8 cellular contexts compared by ENCODE assay signal in the genomic region with DNA sequence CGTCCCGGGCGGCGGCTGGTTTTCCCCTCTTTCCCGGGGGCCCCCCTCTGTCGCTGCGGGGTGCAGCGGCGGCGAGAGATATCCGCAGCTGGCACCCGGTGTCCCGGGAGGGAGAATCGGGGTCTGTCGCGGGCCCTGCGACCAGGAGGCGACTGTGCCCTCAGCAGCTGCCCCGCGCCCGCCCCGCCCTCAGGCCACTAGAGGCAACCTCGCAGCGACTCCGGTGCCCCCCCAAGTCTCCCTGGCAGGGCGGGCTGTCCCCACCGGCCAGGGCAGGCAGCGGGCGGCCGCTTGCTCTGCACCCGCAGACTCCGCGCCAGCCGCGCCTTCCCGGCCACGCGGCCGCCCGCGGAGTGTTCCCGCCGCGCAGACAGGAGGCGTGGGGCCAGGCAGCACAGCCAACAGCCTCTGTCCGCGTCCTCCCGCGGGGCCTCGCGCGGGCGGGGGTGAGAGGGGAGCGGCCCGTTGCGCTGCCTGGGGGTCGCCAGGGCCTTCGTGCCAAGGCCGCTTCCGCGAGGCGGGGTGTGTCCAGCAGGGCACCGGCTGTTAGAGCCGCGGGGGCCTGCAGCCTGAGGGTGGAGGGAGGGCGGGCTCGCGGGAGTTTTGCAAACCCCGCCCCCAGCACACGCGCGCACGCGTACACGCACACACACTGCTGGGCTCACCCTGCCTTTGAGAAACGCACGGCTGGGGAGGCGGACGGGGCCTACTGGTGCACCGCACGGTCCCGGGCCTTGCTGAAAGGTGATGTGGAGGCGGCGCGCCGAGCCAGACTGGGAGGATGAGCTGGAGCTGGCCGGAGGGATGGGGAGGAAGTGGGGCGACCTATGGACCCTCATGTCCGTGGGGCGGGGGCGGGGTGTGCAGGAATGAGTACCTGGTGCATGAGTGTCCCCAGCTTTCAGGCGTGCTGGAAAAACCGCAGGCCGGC. TPM values are rescaled to one million over a fixed set of nuclear protein-coding genes. Genes with fewer than 3 reads are reported as not detected.
DNase-seq lines count a peak whose midpoint lies in the region; ATAC-seq and TF ChIP-seq lines count a peak whose summit lies in the region.

No MANE protein-coding gene starts in this region.

- peak; percentile 95 for ATAC-seq in CD4-positive, alpha-beta T cell (ENCODE audit: poor library complexity)
- peak; percentile 83 for ATAC-seq in GM19468 (IDR thresholded peaks at IDR 0.05; ENCODE audit: extremely low read depth, unreplicated experiment)

- H3K4me1 ChIP-seq in KMS-11 (ENCODE audit: low read depth, poor library complexity, severe bottlenecking) (peaks cover 19% of the 10 kb centered on the region), esophagus (ENCODE audit: control insufficient read depth in 2 of 2, insufficient read depth in 2 of 2, low read length in 1 of 2) (peaks cover 4 to 19% of the 10 kb centered on the region in 2 donors)

- peak overlapping the region; percentile 47; the same call in 1 of the 2 replicates for H2AFZ ChIP-seq in KMS-11 (ENCODE audit: low read depth)

- intact Hi-C loops in CD4-positive, alpha-beta T cell (cut with DNase I, micrococcal nuclease): loop anchor here in 1 of 2 experiments (10.0 kb wide), 2 partner anchors 191 to 319 kb away; a partner anchor contains a TSS

- no peaks in the 10 kb centered on the region for H3K9me3 ChIP-seq in CD4-positive, alpha-beta T cell (ENCODE audit: control insufficient read depth, low read length)
- H3K9me3 ChIP-seq in esophagus (ENCODE audit: control insufficient read depth in 2 of 2, insufficient read depth in 1 of 2, low read depth in 1 of 2, low read length in 1 of 2): no peaks in the 10 kb centered on the region

- H3K4me1 Mint-ChIP-seq in CD4-positive, alpha-beta T cell (ENCODE audit: low read depth): peaks cover 4% of the 10 kb centered on the region

- no peaks in the 10 kb centered on the region for H3K79me2 ChIP-seq in KMS-11 (ENCODE audit: insufficient read depth, low read depth)

- no peak overlapping the region for H3K27ac ChIP-seq in CD4-positive, alpha-beta T cell (ENCODE audit: low read depth, low read length)
- H3K27ac ChIP-seq in KMS-11 (no peak overlapping the region), esophagus (ENCODE audit: low read depth in 2 of 2, low read length in 1 of 2) (peak overlapping the region; percentile 64 to 65), temporal lobe (ENCODE audit: low read depth, low read length) (peak overlapping the region; percentile 7)

- H3K4me3 ChIP-seq in KMS-11 (IDR thresholded peaks at IDR 0.05; ENCODE audit: insufficient read depth, low read depth, low read length): no peak overlapping the region
- peak overlapping the region; percentile 54 to 62 for H3K4me3 ChIP-seq in esophagus (ENCODE audit: low read depth in 1 of 2, low read length in 2 of 2)

- peak overlapping the region; percentile 30; the same call in 1 of the 2 replicates for H3K4me2 ChIP-seq in KMS-11

- H3K27ac Mint-ChIP-seq in CD4-positive, alpha-beta T cell: peak overlapping the region; percentile 17

- H3K27me3 ChIP-seq in CD4-positive, alpha-beta T cell (ENCODE audit: control insufficient read depth, insufficient read depth, low read length): no peaks in the 10 kb centered on the region
- no peaks in the 10 kb centered on the region for H3K27me3 ChIP-seq in KMS-11 (ENCODE audit: insufficient read depth, low read depth)
- H3K27me3 ChIP-seq in esophagus (ENCODE audit: control insufficient read depth in 1 of 2, insufficient read depth in 2 of 2, low read length in 2 of 2): no peaks in the 10 kb centered on the region

- POLR2A ChIA-PET in CD4-positive, alpha-beta T cell (lab: Charles Lee): interaction anchor here (0.6 to 1.5 kb wide), 5 partner anchors 10 to 206 kb away, joined by 3 to 4 read pairs (median 3); no protein-coding TSS in a partner anchor

- CTCF ChIA-PET in CD4-positive, alpha-beta T cell (lab: Charles Lee): interaction anchor here (1.0 kb wide), 1 partner anchor 84 kb away, joined by 3 read pairs; no protein-coding TSS in a partner anchor

- no peaks in the 10 kb centered on the region for H3K36me3 ChIP-seq in KMS-11 (ENCODE audit: insufficient read depth)
- peaks cover 0 to 13% of the 10 kb centered on the region in 2 donors for H3K36me3 ChIP-seq in esophagus (ENCODE audit: control insufficient read depth in 2 of 2, insufficient read depth in 2 of 2, low read length in 1 of 2)

- no peaks in the 10 kb centered on the region for H3K9me3 Mint-ChIP-seq in CD4-positive, alpha-beta T cell

- peaks cover 20% of the 10 kb centered on the region for H3K36me3 Mint-ChIP-seq in CD4-positive, alpha-beta T cell (ENCODE audit: low read depth)

- H3K4me3 Mint-ChIP-seq in CD4-positive, alpha-beta T cell: peak overlapping the region; percentile 89

- peak overlapping the region; percentile 43; the same call in 1 of the 2 replicates for H3K9ac ChIP-seq in KMS-11

- H3K27me3 Mint-ChIP-seq in CD4-positive, alpha-beta T cell: no peaks in the 10 kb centered on the region

- 11 to 13% methylated on average over 65 to 94 of the region's 94 CpGs for WGBS in esophagus, 2 donors

- DNase-seq in CD4-positive, alpha-beta T cell: peak; percentile 38 to 71 (median 62)
- DNase-seq in activated CD8-positive, alpha-beta memory T cell treated with anti-CD3 and anti-CD28 coated beads, Interleukin-2, amount 50 U/mL, for 24 hours (ENCODE audit: extremely low read depth): peak; percentile 21
- peak in 51 of 56 donors; percentile 19 to 84 (median 63) for DNase-seq in nucleus accumbens (lab: John Stamatoyannopoulos, UW)
- DNase-seq in NCI-H146 treated with DMSO at 0.1 percent for 48 hours (lab: John Stamatoyannopoulos, UW; ENCODE audit: unreplicated experiment): no peak

- no peaks in the 10 kb centered on the region for H4K20me1 ChIP-seq in KMS-11 (ENCODE audit: insufficient read depth)

- TF ChIP-seq CTCF in CD4-positive, alpha-beta T cell (IDR thresholded peaks at IDR 0.05): no peak
- TF ChIP-seq CTCF in KMS-11 (conservative IDR thresholded peaks at IDR 0.05; ENCODE audit: low read depth, low read length): no peak

RNA-seq across cellular contexts. Expression of a gene that starts 41.4 kb away (rescaled TPM):
- under 1 TPM; 0.14 to 0.20 TPM for total RNA-seq in CD4-positive, alpha-beta T cell
- polyA plus RNA-seq in esophagus: 1 to 10 TPM; 1.0 to 1.5 TPM
- 3.0 TPM for total RNA-seq in temporal lobe

Comparison
In these comparisons a context has a peak if more than half of its experiments do, and no peak if none do; other contexts are left out.
1. H3K27ac ChIP-seq: peak in esophagus (2 of 2) and temporal lobe (single experiment); none in CD4-positive, alpha-beta T cell (single experiment) and KMS-11 (single experiment).